In the genomic region with DNA sequence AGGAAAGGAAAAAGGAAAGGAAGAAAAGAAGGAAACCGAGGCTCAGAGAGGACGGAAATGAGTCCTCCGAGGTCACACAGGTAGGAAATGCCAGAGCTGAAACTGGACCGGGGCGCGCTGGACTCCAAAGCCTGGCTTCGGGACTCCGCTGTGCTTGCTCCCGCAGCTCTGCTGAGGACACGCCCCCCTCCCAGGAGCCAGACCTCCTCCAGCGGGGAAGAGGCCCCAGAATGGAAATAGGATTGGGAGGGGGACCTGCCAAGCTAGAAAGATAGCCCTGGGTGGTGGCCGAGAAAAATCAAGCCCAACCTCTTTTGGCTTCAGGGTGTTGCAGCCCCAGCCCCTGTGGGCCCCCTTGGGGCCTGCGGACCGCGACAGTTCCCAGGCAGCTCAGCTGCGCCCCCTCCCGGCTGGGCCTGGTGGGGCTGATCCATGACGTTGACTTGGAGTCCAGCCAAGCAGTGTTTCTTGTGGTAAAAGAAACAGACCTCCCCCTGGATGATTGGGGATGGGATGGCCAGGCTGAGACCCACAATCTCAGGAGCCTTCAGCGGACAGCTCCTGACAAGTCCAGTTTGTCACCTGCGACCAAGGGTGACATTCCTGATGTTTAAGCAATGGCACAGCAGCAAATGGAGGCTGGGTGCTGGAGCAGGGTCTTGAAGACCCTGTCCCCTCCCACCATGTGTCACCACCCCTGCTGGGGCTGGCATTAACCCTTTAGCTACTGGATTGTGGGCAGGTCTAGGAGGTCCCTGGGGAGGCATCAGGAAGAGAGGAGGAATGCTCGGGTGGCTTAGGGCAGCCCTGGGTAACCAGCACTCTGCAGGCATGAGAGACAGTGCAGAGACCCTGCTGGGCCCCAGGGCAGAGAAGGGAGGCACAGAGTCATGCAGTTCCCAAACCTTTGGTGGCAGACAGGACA, we compare ENCODE assay signal across 9 cellular contexts. TPM values are rescaled to one million over a fixed set of nuclear protein-coding genes. Genes with fewer than 3 reads are reported as not detected.
A peak's percentile ranks its signal among the peaks of the same experiment; 100 is the strongest.
DNase-seq lines count a peak whose midpoint lies in the region; ATAC-seq and TF ChIP-seq lines count a peak whose summit lies in the region.
"Had no signal": no experiment of that assay in that cellular context is flagged by ENCODE, and none has a peak within 500 bp of the region (broad histone marks: within the 10 kb centered on the region; RNA-seq: fewer than 3 reads in every experiment).

No MANE protein-coding gene starts in this region.

- H3K27ac ChIP-seq in skeletal muscle tissue (ENCODE audit: low read depth, low read length): no peak overlapping the region

- no peak overlapping the region for H3K27ac Mint-ChIP-seq in activated naive CD8-positive, alpha-beta T cell treated with anti-CD3 and anti-CD28 coated beads, Interleukin-2, amount 10 ng/mL, durations not matched to agents 7 days and 5 days

- H3K4me1 ChIP-seq in skeletal muscle tissue (ENCODE audit: control insufficient read depth in 3 of 3, insufficient read depth in 3 of 3, low read length in 3 of 3): peaks cover 8 to 14% (median 12%) of the 10 kb centered on the region in 3 donors

- H3K36me3 ChIP-seq in skeletal muscle tissue (ENCODE audit: control insufficient read depth in 3 of 3, insufficient read depth in 3 of 3, low read length in 3 of 3): no peaks in the 10 kb centered on the region

- H3K4me3 Mint-ChIP-seq in activated naive CD8-positive, alpha-beta T cell treated with anti-CD3 and anti-CD28 coated beads, Interleukin-2, amount 10 ng/mL, durations not matched to agents 7 days and 5 days: no peak overlapping the region
- H3K4me3 Mint-ChIP-seq: central memory CD8-positive, alpha-beta T cell had no signal

- H3K9me3 Mint-ChIP-seq in activated naive CD8-positive, alpha-beta T cell treated with anti-CD3 and anti-CD28 coated beads, Interleukin-2, amount 10 ng/mL, durations not matched to agents 7 days and 5 days: no peaks in the 10 kb centered on the region
- H3K9me3 Mint-ChIP-seq: central memory CD8-positive, alpha-beta T cell had no signal

- TF ChIP-seq CTCF in LNCaP clone FGC (IDR thresholded peaks at IDR 0.05; ENCODE audit: control insufficient read depth, extremely low read depth, insufficient read depth): peak; percentile 88

- POLR2A ChIA-PET in activated naive CD8-positive, alpha-beta T cell treated with anti-CD3 and anti-CD28 coated beads, Interleukin-2, amount 10 ng/mL, durations not matched to agents 7 days and 5 days (lab: Charles Lee): no interaction called here

- H3K9ac ChIP-seq in skeletal muscle tissue (ENCODE audit: low read depth in 1 of 3, low read length in 3 of 3): peak overlapping the region in 2 of 3 donors; percentile 45 to 50

- peaks cover 6% of the 10 kb centered on the region for H3K27me3 Mint-ChIP-seq in activated naive CD8-positive, alpha-beta T cell treated with anti-CD3 and anti-CD28 coated beads, Interleukin-2, amount 10 ng/mL, durations not matched to agents 7 days and 5 days

- no peaks in the 10 kb centered on the region for H3K27me3 ChIP-seq in skeletal muscle tissue (ENCODE audit: control insufficient read depth in 3 of 3, insufficient read depth in 3 of 3, low read length in 3 of 3)

- peaks cover 1% of the 10 kb centered on the region for H3K4me1 Mint-ChIP-seq in activated naive CD8-positive, alpha-beta T cell treated with anti-CD3 and anti-CD28 coated beads, Interleukin-2, amount 10 ng/mL, durations not matched to agents 7 days and 5 days
- H3K4me1 Mint-ChIP-seq: central memory CD8-positive, alpha-beta T cell had no signal

- H3K36me3 Mint-ChIP-seq in activated naive CD8-positive, alpha-beta T cell treated with anti-CD3 and anti-CD28 coated beads, Interleukin-2, amount 10 ng/mL, durations not matched to agents 7 days and 5 days: no peaks in the 10 kb centered on the region

- peak; percentile 41 for DNase-seq in EL
- no peak for DNase-seq in LNCaP clone FGC (ENCODE audit: low read depth)
- DNase-seq in SKM-1 (lab: John Stamatoyannopoulos, UW; ENCODE audit: unreplicated experiment): peak; percentile 53
- DNase-seq in activated naive CD8-positive, alpha-beta T cell treated with anti-CD3 and anti-CD28 coated beads, Interleukin-2, amount 10 ng/mL, durations not matched to agents 7 days and 5 days: peak; percentile 81
- peak; percentile 86 for DNase-seq in left ventricle myocardium superior

- H3K4me3 ChIP-seq in LNCaP clone FGC (ENCODE audit: low read depth, low read length) (peak overlapping the region; percentile 21; the same call in 1 of the 2 replicates), skeletal muscle tissue (ENCODE audit: low read length in 3 of 3) (peak overlapping the region in 2 of 3 donors; percentile 43 to 65)

- intact Hi-C loops in left ventricle myocardium superior (cut with micrococcal nuclease): no loop called here

- H3K9me3 ChIP-seq in skeletal muscle tissue (ENCODE audit: control insufficient read depth in 3 of 3, low read length in 3 of 3): no peaks in the 10 kb centered on the region

- peak; percentile 66 for ATAC-seq in activated naive CD8-positive, alpha-beta T cell treated with anti-CD3 and anti-CD28 coated beads, Interleukin-2, amount 10 ng/mL, durations not matched to agents 7 days and 5 days (ENCODE audit: low read depth)
- ATAC-seq in left ventricle myocardium superior (peak; percentile 80), GM21390 (IDR thresholded peaks at IDR 0.05; ENCODE audit: unreplicated experiment) (no peak), GM19023 (IDR thresholded peaks at IDR 0.05; ENCODE audit: unreplicated experiment) (no peak)

RNA-seq across cellular contexts. Expression of gene RIPOR3, which starts 55.4 kb away (rescaled TPM):
- not detected for total RNA-seq in activated naive CD8-positive, alpha-beta T cell treated with anti-CD3 and anti-CD28 coated beads, Interleukin-2, amount 10 ng/mL, durations not matched to agents 7 days and 5 days
- 8.0 TPM for total RNA-seq in left ventricle myocardium superior
- total RNA-seq in skeletal muscle tissue: 2.6 TPM

Comparison
In these comparisons a context has a peak if more than half of its experiments do, and no peak if none do; other contexts are left out.
1. ATAC-seq: peak in activated naive CD8-positive, alpha-beta T cell treated with anti-CD3 and anti-CD28 coated beads, Interleukin-2, amount 10 ng/mL, durations not matched to agents 7 days and 5 days (single experiment) and left ventricle myocardium superior (single experiment); none in GM21390 (single experiment) and GM19023 (single experiment).